Comparison of ENCODE assay signal across 30 cellular contexts in the genomic region with DNA sequence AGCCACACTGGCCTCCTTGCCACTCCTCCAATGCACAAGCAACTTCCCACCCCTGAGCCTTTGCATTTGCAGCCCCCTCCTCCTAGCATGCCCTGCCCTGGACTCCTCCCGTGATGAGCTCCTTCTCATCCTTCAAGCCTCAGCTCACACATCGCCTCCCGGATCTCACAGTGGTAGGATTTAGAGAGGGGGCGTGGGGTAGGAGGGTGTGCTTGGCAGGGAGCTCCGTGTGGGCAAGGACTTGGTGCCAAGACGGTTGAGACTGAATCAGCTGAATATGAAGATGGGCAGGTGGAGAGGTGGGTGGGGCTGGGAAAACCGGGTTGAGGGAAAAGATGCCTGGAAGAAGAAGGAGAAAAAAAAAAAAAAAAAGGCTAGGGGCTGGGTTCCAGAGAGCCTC. TPM values are rescaled to one million over a fixed set of nuclear protein-coding genes. Genes with fewer than 3 reads are reported as not detected.
"Had no signal": no experiment of that assay in that cellular context is flagged by ENCODE, and none has a peak within 500 bp of the region (broad histone marks: within the 10 kb centered on the region; RNA-seq: fewer than 3 reads in every experiment).

No MANE protein-coding gene starts in this region.

- H3K27me3 ChIP-seq: adrenal gland, brain microvascular endothelial cell, MG63 had no signal

- H3K27ac ChIP-seq: adrenal gland, brain microvascular endothelial cell, WERI-Rb-1 had no signal

- DNase-seq: activated CD4-positive, alpha-beta memory T cell treated with anti-CD3 and anti-CD28 coated beads, Interleukin-2, amount 10 ng/mL, durations not matched to agents 7 days and 5 days; activated CD4-positive, alpha-beta T cell treated with anti-CD3 and anti-CD28 coated beads for 1 hour; activated CD4-positive, alpha-beta T cell treated with anti-CD3 and anti-CD28 coated beads for 48 hours; activated CD4-positive, CD25-positive, alpha-beta regulatory T cell; activated CD8-positive, alpha-beta memory T cell treated with anti-CD3 and anti-CD28 coated beads for 24 hours; activated CD8-positive, alpha-beta memory T cell treated with anti-CD3 and anti-CD28 coated beads, Interleukin-2, amount 10 ng/mL, durations not matched to agents 7 days and 5 days; activated CD8-positive, alpha-beta memory T cell treated with anti-CD3 and anti-CD28 coated beads, Interleukin-2, amount 50 U/mL, for 48 hours; activated gamma-delta T cell treated with Interleukin-2 at 50 U/mL for 16 hours; activated naive CD4-positive, alpha-beta T cell treated with anti-CD3 and anti-CD28 coated beads for 36 hours; activated T-cell treated with anti-CD3 and anti-CD28 coated beads, Interleukin-2, amount 50 U/mL, for 1 hour; adrenal gland; aorta; central memory CD4-positive, alpha-beta T cell; Kasumi-1; MG63; MV-4-11; NCI-H1092; NCI-H1436 treated with DMSO at 0.1 percent for 48 hours; NCI-H1694 treated with DMSO at 0.1 percent for 48 hours; NCI-H2029; NCI-H345; Right ventricle myocardium superior; T-helper 1 cell; T-helper 2 cell; T-helper 9 cell; WERI-Rb-1 had no signal

- ATAC-seq: activated CD8-positive, alpha-beta memory T cell treated with anti-CD3 and anti-CD28 coated beads, Interleukin-2, amount 10 ng/mL, durations not matched to agents 7 days and 5 days; activated naive CD4-positive, alpha-beta T cell treated with anti-CD3 and anti-CD28 coated beads, Interleukin-2, amount 50 U/mL, for 72 hours had no signal

- H3K9me3 ChIP-seq: adrenal gland, MG63 had no signal

- H3K36me3 ChIP-seq: adrenal gland, brain microvascular endothelial cell, MG63, WERI-Rb-1 had no signal

- H3K4me1 ChIP-seq: adrenal gland had no signal

- H3K4me3 ChIP-seq: adrenal gland, MG63 had no signal

RNA-seq across cellular contexts. Expression of gene ZNRF4, which starts 48.4 kb away (rescaled TPM):
- total RNA-seq: activated CD4-positive, alpha-beta memory T cell treated with anti-CD3 and anti-CD28 coated beads, Interleukin-2, amount 10 ng/mL, durations not matched to agents 7 days and 5 days; activated CD8-positive, alpha-beta memory T cell treated with anti-CD3 and anti-CD28 coated beads, Interleukin-2, amount 10 ng/mL, durations not matched to agents 7 days and 5 days; activated naive CD4-positive, alpha-beta T cell treated with anti-CD3 and anti-CD28 coated beads for 36 hours; activated naive CD4-positive, alpha-beta T cell treated with anti-CD3 and anti-CD28 coated beads, Interleukin-2, amount 50 U/mL, for 72 hours; adrenal gland; aorta; cerebellum; NCI-H460; Right ventricle myocardium superior had no signal
- polyA plus RNA-seq: adrenal gland, aorta had no signal
